29 cellular contexts compared by ENCODE assay signal in genomic region chr5:159459132-159459627, GRCh38.
DNase-seq lines count a peak whose midpoint lies in the region; ATAC-seq, FAIRE-seq and TF ChIP-seq lines count a peak whose summit lies in the region.
"Had no signal": no experiment of that assay in that cellular context is flagged by ENCODE, and none has a peak within 500 bp of the region (broad histone marks: within the 10 kb centered on the region; RNA-seq: fewer than 3 reads in every experiment).

No MANE protein-coding gene starts in this region.

- TF ChIP-seq CTCF in MM.1S (IDR thresholded peaks at IDR 0.05; ENCODE audit: low read length): no peak
- TF ChIP-seq CTCF in bronchial epithelial cell (IDR thresholded peaks at IDR 0.05; ENCODE audit: insufficient read depth, low read length, severe bottlenecking): no peak
- no peak for TF ChIP-seq CTCF in vagina (IDR thresholded peaks at IDR 0.05)

- H3K9me3 ChIP-seq in MM.1S (replicated peaks; ENCODE audit: insufficient read depth, low read length) (no peaks in the 10 kb centered on the region), vagina (no peaks in the 10 kb centered on the region)
- H3K9me3 ChIP-seq: gastroesophageal sphincter, HAP-1, prostate gland, testis had no signal

- no peak overlapping the region for H2AFZ ChIP-seq in MM.1S (ENCODE audit: low read length)
- H2AFZ ChIP-seq: hepatocyte had no signal

- TF ChIP-seq POLR2A in vagina (IDR thresholded peaks at IDR 0.05): no peak

- no peak overlapping the region for H3K27ac ChIP-seq in MM.1S (ENCODE audit: low read length)
- no peak overlapping the region for H3K27ac ChIP-seq in vagina
- H3K27ac ChIP-seq: C4-2B, gastroesophageal sphincter, hepatocyte, prostate gland, RWPE1, SK-N-MC, testis had no signal

- peaks cover 48% of the 10 kb centered on the region for H3K27me3 Mint-ChIP-seq in stimulated activated naive CD8-positive, alpha-beta T cell treated with anti-CD3 and anti-CD28 coated beads, Interleukin-15, amount 100 ng/mL, for 72 hours

- H3K9me3 Mint-ChIP-seq in stimulated activated naive CD8-positive, alpha-beta T cell treated with anti-CD3 and anti-CD28 coated beads, Interleukin-15, amount 100 ng/mL, for 72 hours: no peaks in the 10 kb centered on the region
- H3K9me3 Mint-ChIP-seq: activated T-helper 2 cell treated with anti-CD3 and anti-CD28 coated beads, Interferon-gamma antibody, Interleukin-2, Interleukin-4, amounts not matched to agents 10 μg/mL and 5 μg/mL and 100 μg/mL, durations not matched to agents 14 hours and 24 hours and 36 hours had no signal

- H3K4me3 Mint-ChIP-seq in stimulated activated naive CD8-positive, alpha-beta T cell treated with anti-CD3 and anti-CD28 coated beads, Interleukin-15, amount 100 ng/mL, for 72 hours: peak overlapping the region in 1 of 2 donors; percentile 36
- H3K4me3 Mint-ChIP-seq: activated naive CD8-positive, alpha-beta T cell treated with anti-CD3 and anti-CD28 coated beads, Interleukin-2, amount 10 ng/mL, durations not matched to agents 7 days and 5 days had no signal

- intact Hi-C loops in vagina (cut with DNase I) (loop anchor here (10.0 kb wide), 1 partner anchor 306 kb away; no protein-coding TSS in a partner anchor), posterior vena cava (cut with DNase I) (no loop called here)

- H3K4me1 Mint-ChIP-seq in stimulated activated naive CD8-positive, alpha-beta T cell treated with anti-CD3 and anti-CD28 coated beads, Interleukin-15, amount 100 ng/mL, for 72 hours: peaks cover 49% of the 10 kb centered on the region

- H3K9me2 ChIP-seq in MM.1S (replicated peaks; ENCODE audit: insufficient read depth, low read length): no peaks in the 10 kb centered on the region

- H3K4me1 ChIP-seq in MM.1S (ENCODE audit: low read length): peaks cover 45% of the 10 kb centered on the region
- no peaks in the 10 kb centered on the region for H3K4me1 ChIP-seq in vagina
- H3K4me1 ChIP-seq: HAP-1, prostate gland, testis had no signal

- H4K20me1 ChIP-seq in MM.1S (ENCODE audit: insufficient read depth, low read length): no peaks in the 10 kb centered on the region

- peak; percentile 70 for FAIRE-seq in bronchial epithelial cell (lab: Jason Lieb, UNC)
- FAIRE-seq: K562, urothelium cell line had no signal

- no peak overlapping the region for H3K9ac ChIP-seq in MM.1S (ENCODE audit: low read length)

- H3K27ac Mint-ChIP-seq in stimulated activated naive CD8-positive, alpha-beta T cell treated with anti-CD3 and anti-CD28 coated beads, Interleukin-15, amount 100 ng/mL, for 72 hours: no peak overlapping the region
- H3K27ac Mint-ChIP-seq: activated naive CD8-positive, alpha-beta T cell treated with anti-CD3 and anti-CD28 coated beads, Interleukin-2, amount 10 ng/mL, durations not matched to agents 7 days and 5 days had no signal

- no peak overlapping the region for H3K4me2 ChIP-seq in MM.1S (ENCODE audit: low read depth, low read length)
- H3K4me2 ChIP-seq: hepatocyte had no signal

- no peak overlapping the region for H3K4me3 ChIP-seq in MM.1S (ENCODE audit: low read length)
- H3K4me3 ChIP-seq in bronchial epithelial cell (ENCODE audit: low read depth, low read length): no peak overlapping the region
- H3K4me3 ChIP-seq in vagina: no peak overlapping the region
- H3K4me3 ChIP-seq: gastroesophageal sphincter, HAP-1, hepatocyte, K562, prostate gland, SK-N-MC, testis had no signal

- no peak for DNase-seq in stimulated activated naive CD8-positive, alpha-beta T cell treated with anti-CD3 and anti-CD28 coated beads, Interleukin-15, Interleukin-2, amounts not matched to agents 100 U/mL and 50 U/mL, for 24 hours
- no peak for DNase-seq in stimulated activated naive CD8-positive, alpha-beta T cell treated with anti-CD3 and anti-CD28 coated beads, Interleukin-15, amount 100 ng/mL, for 72 hours
- peak; percentile 14 for DNase-seq in MM.1S
- no peak for DNase-seq in bronchial epithelial cell (ENCODE audit: low read depth)
- DNase-seq in vagina (ENCODE audit: extremely low spot score in 2 of 2): peak; percentile 52
- DNase-seq in posterior vena cava (ENCODE audit: low spot score): no peak
- DNase-seq: activated naive CD8-positive, alpha-beta T cell treated with anti-CD3 and anti-CD28 coated beads, Interleukin-2, amount 10 ng/mL, durations not matched to agents 7 days and 5 days; central memory CD4-positive, alpha-beta T cell; left colon; NCI-H1105; NCI-H1930; NCI-H526; stimulated activated CD4-positive, alpha-beta T cell treated with anti-CD3 and anti-CD28 coated beads, Interleukin-12 subunit alpha, Interleukin-12 subunit beta, amount 100 ng/mL, for 4 hours; stimulated activated CD4-positive, alpha-beta T cell treated with anti-CD3 and anti-CD28 coated beads, Interleukin-4, amount 100 ng/mL, for 1 hour; T-helper 2 cell; testis had no signal

- no peaks in the 10 kb centered on the region for H3K79me2 ChIP-seq in MM.1S (ENCODE audit: low read length)
- H3K79me2 ChIP-seq: hepatocyte had no signal

- H3F3A ChIP-seq in MM.1S (ENCODE audit: insufficient read depth, low read length): peaks cover 15% of the 10 kb centered on the region

- H3K36me3 ChIP-seq in MM.1S (replicated peaks; ENCODE audit: insufficient read depth, low read length) (no peaks in the 10 kb centered on the region), bronchial epithelial cell (ENCODE audit: control insufficient read depth, insufficient read depth, low read length) (no peaks in the 10 kb centered on the region), vagina (no peaks in the 10 kb centered on the region)
- H3K36me3 ChIP-seq: gastroesophageal sphincter, HAP-1, prostate gland had no signal

- H3K27me3 ChIP-seq in MM.1S (replicated peaks; ENCODE audit: insufficient read depth, low read length): no peaks in the 10 kb centered on the region
- no peaks in the 10 kb centered on the region for H3K27me3 ChIP-seq in bronchial epithelial cell (ENCODE audit: control insufficient read depth, insufficient read depth, low read length)
- H3K27me3 ChIP-seq in vagina: no peaks in the 10 kb centered on the region
- H3K27me3 ChIP-seq: gastroesophageal sphincter, hepatocyte, testis had no signal

- ATAC-seq in stimulated activated naive CD8-positive, alpha-beta T cell treated with anti-CD3 and anti-CD28 coated beads, Interleukin-15, Interleukin-2, amounts not matched to agents 100 U/mL and 50 U/mL, for 24 hours: peak; percentile 10
- no peak for ATAC-seq in stimulated activated naive CD8-positive, alpha-beta T cell treated with anti-CD3 and anti-CD28 coated beads, Interleukin-15, amount 100 ng/mL, for 72 hours
- no peak for ATAC-seq in HG03521 (IDR thresholded peaks at IDR 0.05; ENCODE audit: unreplicated experiment)
- no peak for ATAC-seq in GM18519 (IDR thresholded peaks at IDR 0.05; ENCODE audit: low FRiP score, unreplicated experiment)
- ATAC-seq: gastroesophageal sphincter, K562, left colon, sciatic nerve had no signal

Comparison
In these comparisons a context has a peak if more than half of its experiments do, and no peak if none do; other contexts are left out.
1. DNase-seq: peak in MM.1S (single experiment) and vagina (2 of 2); none in stimulated activated naive CD8-positive, alpha-beta T cell treated with anti-CD3 and anti-CD28 coated beads, Interleukin-15, Interleukin-2, amounts not matched to agents 100 U/mL and 50 U/mL, for 24 hours (single experiment), stimulated activated naive CD8-positive, alpha-beta T cell treated with anti-CD3 and anti-CD28 coated beads, Interleukin-15, amount 100 ng/mL, for 72 hours (0 of 2), bronchial epithelial cell (single experiment) and posterior vena cava (single experiment).